ENCODE assay signal across 19 cellular contexts in genomic region chr7:108285018-108285368, GRCh38.
"Had no signal": no experiment of that assay in that cellular context is flagged by ENCODE, and none has a peak within 500 bp of the region (broad histone marks: within the 10 kb centered on the region; RNA-seq: fewer than 3 reads in every experiment).

No MANE protein-coding gene starts in this region.

- H3K4me3 ChIP-seq: body of pancreas, colonic mucosa, hepatocyte, lower lobe of right lung, suprapubic skin, transverse colon, vagina had no signal

- H3K27me3 ChIP-seq: body of pancreas, colonic mucosa, hepatocyte, suprapubic skin, transverse colon, vagina had no signal

- H3K36me3 ChIP-seq: colonic mucosa, lower lobe of right lung, suprapubic skin, transverse colon, vagina had no signal

- DNase-seq: activated CD4-positive, alpha-beta T cell treated with anti-CD3 and anti-CD28 coated beads, Interleukin-2, amount 50 U/mL, for 4 hours; activated naive CD4-positive, alpha-beta T cell; activated naive CD8-positive, alpha-beta T cell treated with anti-CD3 and anti-CD28 coated beads, Interleukin-2, amount 10 ng/mL, durations not matched to agents 7 days and 5 days; body of pancreas; colonic mucosa; lower lobe of right lung; occipital lobe; right cardiac atrium; stimulated activated CD4-positive, alpha-beta T cell treated with anti-CD3 and anti-CD28 coated beads, Interleukin-2, amount 100 ng/mL, for 24 hours; stimulated activated naive CD4-positive, alpha-beta T cell treated with Interleukin-2 at 50 U/mL for 16 hours; SW 1271; transverse colon had no signal

- H3K9me3 ChIP-seq: body of pancreas, colonic mucosa, lower lobe of right lung, suprapubic skin, transverse colon, vagina had no signal

- H3K4me1 ChIP-seq: colonic mucosa, lower lobe of right lung, suprapubic skin, vagina had no signal

- H3K4me2 ChIP-seq: hepatocyte had no signal

- ATAC-seq: body of pancreas; lower lobe of right lung; natural killer cell treated with Interleukin-12 subunit alpha and Interleukin-12 subunit beta and Interleukin-15 and Interleukin-18, amount 100 ng/mL, for 72 hours; right cardiac atrium had no signal

- FAIRE-seq: endometrium, islet of Langerhans, TTC549 had no signal

- H3K27ac ChIP-seq: body of pancreas, colonic mucosa, hepatocyte, lower lobe of right lung, suprapubic skin, transverse colon, vagina had no signal
